1 cellular context compared by ENCODE assay signal in the genomic region with DNA sequence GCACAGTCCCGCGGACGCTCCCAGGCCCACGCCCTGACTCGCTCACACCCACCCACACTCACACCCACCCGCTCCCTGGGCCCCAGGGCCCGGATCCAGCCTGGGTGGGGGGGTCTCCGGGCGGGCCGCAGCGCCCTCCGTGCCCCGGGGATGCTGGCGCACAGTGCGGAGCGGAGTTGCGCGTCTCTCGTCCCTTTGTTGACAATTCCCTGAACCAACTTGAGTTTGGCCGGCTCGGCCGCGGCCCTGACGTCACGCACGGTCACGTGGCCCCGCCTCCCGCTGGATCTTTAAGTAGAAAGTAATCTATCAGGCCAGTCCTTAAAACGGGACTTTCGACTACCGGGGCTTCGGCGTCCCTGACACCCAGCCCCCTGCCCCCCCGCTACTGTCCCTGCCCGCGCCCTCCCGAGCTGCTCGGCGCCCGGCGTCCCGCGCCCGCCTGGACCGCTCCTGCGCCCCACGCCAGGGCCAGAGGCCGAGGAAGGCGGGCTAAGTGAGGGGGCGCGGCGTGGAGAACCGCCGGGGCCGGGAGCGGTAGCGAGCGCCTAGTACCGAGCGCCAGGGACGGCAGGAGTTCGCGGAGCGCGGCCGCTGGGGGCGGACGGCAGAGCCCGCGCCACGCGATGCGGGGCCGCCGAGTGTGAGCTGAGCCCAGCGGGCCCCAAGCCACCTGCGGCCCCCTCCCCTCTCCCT.
TF ChIP-seq lines count a peak whose summit lies in the region.

FOXD3 (plus strand) TSS at position 320 of the 696 bp plus-strand sequence. CDS start 492 bp downstream, outside the sequence.

TF ChIP-seq in K562, 482 proteins besides CTCF, POLR2A, EP300 and RAD21 (continued from another document):
- TF ChIP-seq, protein P1, sequence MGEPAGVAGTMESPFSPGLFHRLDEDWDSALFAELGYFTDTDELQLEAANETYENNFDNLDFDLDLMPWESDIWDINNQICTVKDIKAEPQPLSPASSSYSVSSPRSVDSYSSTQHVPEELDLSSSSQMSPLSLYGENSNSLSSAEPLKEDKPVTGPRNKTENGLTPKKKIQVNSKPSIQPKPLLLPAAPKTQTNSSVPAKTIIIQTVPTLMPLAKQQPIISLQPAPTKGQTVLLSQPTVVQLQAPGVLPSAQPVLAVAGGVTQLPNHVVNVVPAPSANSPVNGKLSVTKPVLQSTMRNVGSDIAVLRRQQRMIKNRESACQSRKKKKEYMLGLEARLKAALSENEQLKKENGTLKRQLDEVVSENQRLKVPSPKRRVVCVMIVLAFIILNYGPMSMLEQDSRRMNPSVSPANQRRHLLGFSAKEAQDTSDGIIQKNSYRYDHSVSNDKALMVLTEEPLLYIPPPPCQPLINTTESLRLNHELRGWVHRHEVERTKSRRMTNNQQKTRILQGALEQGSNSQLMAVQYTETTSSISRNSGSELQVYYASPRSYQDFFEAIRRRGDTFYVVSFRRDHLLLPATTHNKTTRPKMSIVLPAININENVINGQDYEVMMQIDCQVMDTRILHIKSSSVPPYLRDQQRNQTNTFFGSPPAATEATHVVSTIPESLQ (CRISPR knock-in tag; IDR thresholded peaks at IDR 0.05), result no peak
- peak; percentile 41 for TF ChIP-seq CCNT2 (IDR thresholded peaks at IDR 0.05; ENCODE audit: borderline replicate concordance, extremely low read depth, insufficient read length, low read depth, low read length)
- TF ChIP-seq ATF7 (IDR thresholded peaks at IDR 0.05), result peak; percentile 81
- 0 out of 2 replicates have a peak, but pooled peaks have one; percentile 31 for TF ChIP-seq GTF2E2 (tag; IDR thresholded peaks at IDR 0.05)
- TF ChIP-seq, protein P2, sequence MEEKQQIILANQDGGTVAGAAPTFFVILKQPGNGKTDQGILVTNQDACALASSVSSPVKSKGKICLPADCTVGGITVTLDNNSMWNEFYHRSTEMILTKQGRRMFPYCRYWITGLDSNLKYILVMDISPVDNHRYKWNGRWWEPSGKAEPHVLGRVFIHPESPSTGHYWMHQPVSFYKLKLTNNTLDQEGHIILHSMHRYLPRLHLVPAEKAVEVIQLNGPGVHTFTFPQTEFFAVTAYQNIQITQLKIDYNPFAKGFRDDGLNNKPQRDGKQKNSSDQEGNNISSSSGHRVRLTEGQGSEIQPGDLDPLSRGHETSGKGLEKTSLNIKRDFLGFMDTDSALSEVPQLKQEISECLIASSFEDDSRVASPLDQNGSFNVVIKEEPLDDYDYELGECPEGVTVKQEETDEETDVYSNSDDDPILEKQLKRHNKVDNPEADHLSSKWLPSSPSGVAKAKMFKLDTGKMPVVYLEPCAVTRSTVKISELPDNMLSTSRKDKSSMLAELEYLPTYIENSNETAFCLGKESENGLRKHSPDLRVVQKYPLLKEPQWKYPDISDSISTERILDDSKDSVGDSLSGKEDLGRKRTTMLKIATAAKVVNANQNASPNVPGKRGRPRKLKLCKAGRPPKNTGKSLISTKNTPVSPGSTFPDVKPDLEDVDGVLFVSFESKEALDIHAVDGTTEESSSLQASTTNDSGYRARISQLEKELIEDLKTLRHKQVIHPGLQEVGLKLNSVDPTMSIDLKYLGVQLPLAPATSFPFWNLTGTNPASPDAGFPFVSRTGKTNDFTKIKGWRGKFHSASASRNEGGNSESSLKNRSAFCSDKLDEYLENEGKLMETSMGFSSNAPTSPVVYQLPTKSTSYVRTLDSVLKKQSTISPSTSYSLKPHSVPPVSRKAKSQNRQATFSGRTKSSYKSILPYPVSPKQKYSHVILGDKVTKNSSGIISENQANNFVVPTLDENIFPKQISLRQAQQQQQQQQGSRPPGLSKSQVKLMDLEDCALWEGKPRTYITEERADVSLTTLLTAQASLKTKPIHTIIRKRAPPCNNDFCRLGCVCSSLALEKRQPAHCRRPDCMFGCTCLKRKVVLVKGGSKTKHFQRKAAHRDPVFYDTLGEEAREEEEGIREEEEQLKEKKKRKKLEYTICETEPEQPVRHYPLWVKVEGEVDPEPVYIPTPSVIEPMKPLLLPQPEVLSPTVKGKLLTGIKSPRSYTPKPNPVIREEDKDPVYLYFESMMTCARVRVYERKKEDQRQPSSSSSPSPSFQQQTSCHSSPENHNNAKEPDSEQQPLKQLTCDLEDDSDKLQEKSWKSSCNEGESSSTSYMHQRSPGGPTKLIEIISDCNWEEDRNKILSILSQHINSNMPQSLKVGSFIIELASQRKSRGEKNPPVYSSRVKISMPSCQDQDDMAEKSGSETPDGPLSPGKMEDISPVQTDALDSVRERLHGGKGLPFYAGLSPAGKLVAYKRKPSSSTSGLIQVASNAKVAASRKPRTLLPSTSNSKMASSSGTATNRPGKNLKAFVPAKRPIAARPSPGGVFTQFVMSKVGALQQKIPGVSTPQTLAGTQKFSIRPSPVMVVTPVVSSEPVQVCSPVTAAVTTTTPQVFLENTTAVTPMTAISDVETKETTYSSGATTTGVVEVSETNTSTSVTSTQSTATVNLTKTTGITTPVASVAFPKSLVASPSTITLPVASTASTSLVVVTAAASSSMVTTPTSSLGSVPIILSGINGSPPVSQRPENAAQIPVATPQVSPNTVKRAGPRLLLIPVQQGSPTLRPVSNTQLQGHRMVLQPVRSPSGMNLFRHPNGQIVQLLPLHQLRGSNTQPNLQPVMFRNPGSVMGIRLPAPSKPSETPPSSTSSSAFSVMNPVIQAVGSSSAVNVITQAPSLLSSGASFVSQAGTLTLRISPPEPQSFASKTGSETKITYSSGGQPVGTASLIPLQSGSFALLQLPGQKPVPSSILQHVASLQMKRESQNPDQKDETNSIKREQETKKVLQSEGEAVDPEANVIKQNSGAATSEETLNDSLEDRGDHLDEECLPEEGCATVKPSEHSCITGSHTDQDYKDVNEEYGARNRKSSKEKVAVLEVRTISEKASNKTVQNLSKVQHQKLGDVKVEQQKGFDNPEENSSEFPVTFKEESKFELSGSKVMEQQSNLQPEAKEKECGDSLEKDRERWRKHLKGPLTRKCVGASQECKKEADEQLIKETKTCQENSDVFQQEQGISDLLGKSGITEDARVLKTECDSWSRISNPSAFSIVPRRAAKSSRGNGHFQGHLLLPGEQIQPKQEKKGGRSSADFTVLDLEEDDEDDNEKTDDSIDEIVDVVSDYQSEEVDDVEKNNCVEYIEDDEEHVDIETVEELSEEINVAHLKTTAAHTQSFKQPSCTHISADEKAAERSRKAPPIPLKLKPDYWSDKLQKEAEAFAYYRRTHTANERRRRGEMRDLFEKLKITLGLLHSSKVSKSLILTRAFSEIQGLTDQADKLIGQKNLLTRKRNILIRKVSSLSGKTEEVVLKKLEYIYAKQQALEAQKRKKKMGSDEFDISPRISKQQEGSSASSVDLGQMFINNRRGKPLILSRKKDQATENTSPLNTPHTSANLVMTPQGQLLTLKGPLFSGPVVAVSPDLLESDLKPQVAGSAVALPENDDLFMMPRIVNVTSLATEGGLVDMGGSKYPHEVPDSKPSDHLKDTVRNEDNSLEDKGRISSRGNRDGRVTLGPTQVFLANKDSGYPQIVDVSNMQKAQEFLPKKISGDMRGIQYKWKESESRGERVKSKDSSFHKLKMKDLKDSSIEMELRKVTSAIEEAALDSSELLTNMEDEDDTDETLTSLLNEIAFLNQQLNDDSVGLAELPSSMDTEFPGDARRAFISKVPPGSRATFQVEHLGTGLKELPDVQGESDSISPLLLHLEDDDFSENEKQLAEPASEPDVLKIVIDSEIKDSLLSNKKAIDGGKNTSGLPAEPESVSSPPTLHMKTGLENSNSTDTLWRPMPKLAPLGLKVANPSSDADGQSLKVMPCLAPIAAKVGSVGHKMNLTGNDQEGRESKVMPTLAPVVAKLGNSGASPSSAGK (IDR thresholded peaks at IDR 0.05), result peak; percentile 56
- TF ChIP-seq DLX4 (CRISPR knock-in tag; IDR thresholded peaks at IDR 0.05), result no peak
- peak; percentile 30 for TF ChIP-seq CHD4 (IDR thresholded peaks at IDR 0.05; ENCODE audit: insufficient read depth, insufficient replicate concordance, low read depth, low read length, poor library complexity, severe bottlenecking)
- no peak for TF ChIP-seq ILF3 (IDR thresholded peaks at IDR 0.05; ENCODE audit: borderline replicate concordance)
- peak; percentile 92 for TF ChIP-seq ZNF740 (CRISPR knock-in tag; IDR thresholded peaks at IDR 0.05)
- TF ChIP-seq ZNF740 (tag; IDR thresholded peaks at IDR 0.05), result 0 out of 4 replicates have a peak, but pooled peaks of 1 of the 2 experiments have one; percentile 43
- TF ChIP-seq, protein P3, sequence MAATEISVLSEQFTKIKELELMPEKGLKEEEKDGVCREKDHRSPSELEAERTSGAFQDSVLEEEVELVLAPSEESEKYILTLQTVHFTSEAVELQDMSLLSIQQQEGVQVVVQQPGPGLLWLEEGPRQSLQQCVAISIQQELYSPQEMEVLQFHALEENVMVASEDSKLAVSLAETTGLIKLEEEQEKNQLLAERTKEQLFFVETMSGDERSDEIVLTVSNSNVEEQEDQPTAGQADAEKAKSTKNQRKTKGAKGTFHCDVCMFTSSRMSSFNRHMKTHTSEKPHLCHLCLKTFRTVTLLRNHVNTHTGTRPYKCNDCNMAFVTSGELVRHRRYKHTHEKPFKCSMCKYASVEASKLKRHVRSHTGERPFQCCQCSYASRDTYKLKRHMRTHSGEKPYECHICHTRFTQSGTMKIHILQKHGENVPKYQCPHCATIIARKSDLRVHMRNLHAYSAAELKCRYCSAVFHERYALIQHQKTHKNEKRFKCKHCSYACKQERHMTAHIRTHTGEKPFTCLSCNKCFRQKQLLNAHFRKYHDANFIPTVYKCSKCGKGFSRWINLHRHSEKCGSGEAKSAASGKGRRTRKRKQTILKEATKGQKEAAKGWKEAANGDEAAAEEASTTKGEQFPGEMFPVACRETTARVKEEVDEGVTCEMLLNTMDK (IDR thresholded peaks at IDR 0.05; ENCODE audit: borderline replicate concordance, insufficient read depth, low read depth, low read length, poor library complexity, severe bottlenecking), result no peak
- TF ChIP-seq, protein P4, sequence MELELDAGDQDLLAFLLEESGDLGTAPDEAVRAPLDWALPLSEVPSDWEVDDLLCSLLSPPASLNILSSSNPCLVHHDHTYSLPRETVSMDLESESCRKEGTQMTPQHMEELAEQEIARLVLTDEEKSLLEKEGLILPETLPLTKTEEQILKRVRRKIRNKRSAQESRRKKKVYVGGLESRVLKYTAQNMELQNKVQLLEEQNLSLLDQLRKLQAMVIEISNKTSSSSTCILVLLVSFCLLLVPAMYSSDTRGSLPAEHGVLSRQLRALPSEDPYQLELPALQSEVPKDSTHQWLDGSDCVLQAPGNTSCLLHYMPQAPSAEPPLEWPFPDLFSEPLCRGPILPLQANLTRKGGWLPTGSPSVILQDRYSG (tag; conservative IDR thresholded peaks at IDR 0.05; ENCODE audit: low read depth), result no peak
- peak; percentile 36; the same call in 1 of the 2 replicates for TF ChIP-seq PHF8 (IDR thresholded peaks at IDR 0.05; ENCODE audit: borderline replicate concordance, low read length)
- TF ChIP-seq POLR2H (tag; IDR thresholded peaks at IDR 0.05; ENCODE audit: low read depth), result no peak
- no peak for TF ChIP-seq ZNF175 (CRISPR knock-in tag; IDR thresholded peaks at IDR 0.05; ENCODE audit: low read depth)
- TF ChIP-seq NR3C1 (CRISPR knock-in tag; IDR thresholded peaks at IDR 0.05), result no peak
- no peak for TF ChIP-seq ZNF224 (CRISPR knock-in tag; IDR thresholded peaks at IDR 0.05)
- TF ChIP-seq FIP1L1 (IDR thresholded peaks at IDR 0.05; ENCODE audit: low read depth, low read length, poor library complexity, severe bottlenecking), result peak; percentile 87
- TF ChIP-seq MAZ (CRISPR knock-in tag; conservative IDR thresholded peaks at IDR 0.05 in 1 of 2, IDR thresholded peaks at IDR 0.05 in 1 of 2), result peak in 1 of 2 experiments; percentile 74; a peak in 3 of 4 replicates
- TF ChIP-seq, protein P5, sequence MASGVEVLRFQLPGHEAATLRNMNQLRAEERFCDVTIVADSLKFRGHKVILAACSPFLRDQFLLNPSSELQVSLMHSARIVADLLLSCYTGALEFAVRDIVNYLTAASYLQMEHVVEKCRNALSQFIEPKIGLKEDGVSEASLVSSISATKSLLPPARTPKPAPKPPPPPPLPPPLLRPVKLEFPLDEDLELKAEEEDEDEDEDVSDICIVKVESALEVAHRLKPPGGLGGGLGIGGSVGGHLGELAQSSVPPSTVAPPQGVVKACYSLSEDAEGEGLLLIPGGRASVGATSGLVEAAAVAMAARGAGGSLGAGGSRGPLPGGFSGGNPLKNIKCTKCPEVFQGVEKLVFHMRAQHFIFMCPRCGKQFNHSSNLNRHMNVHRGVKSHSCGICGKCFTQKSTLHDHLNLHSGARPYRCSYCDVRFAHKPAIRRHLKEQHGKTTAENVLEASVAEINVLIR (CRISPR knock-in tag; IDR thresholded peaks at IDR 0.05), result peak; percentile 69
- no peak for TF ChIP-seq RBM39 (optimal IDR thresholded peaks at IDR 0.05; ENCODE audit: low read depth, low read length)
